In genomic region chr3:180601688-180602666, GRCh38 we compare ENCODE assay signal across 8 cellular contexts. TPM values are rescaled to one million over a fixed set of nuclear protein-coding genes. Genes with fewer than 3 reads are reported as not detected.
DNase-seq lines count a peak whose midpoint lies in the region; ATAC-seq and TF ChIP-seq lines count a peak whose summit lies in the region.

TTC14 (plus strand) TSS chr3:180602163; CDS start chr3:180602262, 99 bp downstream.

- peaks cover 5% of the 10 kb centered on the region for H3K27me3 Mint-ChIP-seq in activated B cell treated with CpG ODN at 0.5 μM for 24 hours

- ATAC-seq in GM18907 (IDR thresholded peaks at IDR 0.05; ENCODE audit: unreplicated experiment) (peak; percentile 99), HG03159 (IDR thresholded peaks at IDR 0.05; ENCODE audit: unreplicated experiment) (peak; percentile 97), activated B cell treated with CpG ODN at 0.5 μM for 24 hours (ENCODE audit: low read depth) (peak; percentile 91)

- peaks cover 22% of the 10 kb centered on the region for H3K4me1 Mint-ChIP-seq in activated B cell treated with CpG ODN at 0.5 μM for 24 hours

- no peak for TF ChIP-seq CTCF in activated B cell treated with CpG ODN at 0.5 μM for 24 hours (IDR thresholded peaks at IDR 0.05)

- intact Hi-C loops in activated B cell treated with CpG ODN at 0.5 μM for 24 hours (cut with micrococcal nuclease) = loop anchor here (1.0 to 5.0 kb wide), 6 partner anchors 310 to 1255 kb away; partner anchors contain the start of genes ACTL6A, DNAJC19, FXR1 and MFN1

- H3K27ac Mint-ChIP-seq in activated B cell treated with CpG ODN at 0.5 μM for 24 hours = peak within 1 kb of the TSS; percentile 95

- DNase-seq in AG08395 (ENCODE audit: low spot score) = peak; percentile 97
- DNase-seq in NCI-H226 = peak; percentile 94
- peak; percentile 81 for DNase-seq in activated B cell treated with CpG ODN at 0.5 μM for 24 hours
- DNase-seq in caudate nucleus (lab: John Stamatoyannopoulos, UW) = peak; percentile 43 to 97 (median 87)
- peak; percentile 94 for DNase-seq in iris pigment epithelial cell (ENCODE audit: low read depth)
- peak; percentile 89 to 92 for DNase-seq in stimulated activated CD4-positive, alpha-beta T cell treated with anti-CD3 and anti-CD28 coated beads, Interleukin-12 subunit alpha, Interleukin-12 subunit beta, amount 100 ng/mL, for 24 hours (ENCODE audit: low read depth in 2 of 2)

- CTCF ChIA-PET in activated B cell treated with CpG ODN at 0.5 μM for 24 hours (lab: Charles Lee) = interaction anchor here (1.0 to 1.5 kb wide), 2 partner anchors 310 to 673 kb away, joined by 3 read pairs; partner anchors contain the start of gene FXR1

- POLR2A ChIA-PET in activated B cell treated with CpG ODN at 0.5 μM for 24 hours (lab: Charles Lee) = interaction anchor here (0.9 to 1.9 kb wide), 8 partner anchors 12 to 1151 kb away, joined by 3 to 36 read pairs (median 3); partner anchors contain the start of genes DNAJC19, FXR1, GNB4 and MRPL47

- peaks cover 46% of the 10 kb centered on the region for H3K36me3 Mint-ChIP-seq in activated B cell treated with CpG ODN at 0.5 μM for 24 hours (ENCODE audit: low read depth)

- H3K9me3 Mint-ChIP-seq in activated B cell treated with CpG ODN at 0.5 μM for 24 hours = peaks cover 8% of the 10 kb centered on the region

- no peak within 1 kb of the TSS for H3K27ac ChIP-seq in caudate nucleus (ENCODE audit: low read depth, low read length)

- peak within 1 kb of the TSS; percentile 97 for H3K4me3 Mint-ChIP-seq in activated B cell treated with CpG ODN at 0.5 μM for 24 hours

RNA-seq across cellular contexts. Expression of gene TTC14, which starts in this region (rescaled TPM):
- 81.5 and 82.2 TPM in 2 replicates for total RNA-seq in activated B cell treated with CpG ODN at 0.5 μM for 24 hours
